9 cellular contexts compared by ENCODE assay signal in the genomic region with DNA sequence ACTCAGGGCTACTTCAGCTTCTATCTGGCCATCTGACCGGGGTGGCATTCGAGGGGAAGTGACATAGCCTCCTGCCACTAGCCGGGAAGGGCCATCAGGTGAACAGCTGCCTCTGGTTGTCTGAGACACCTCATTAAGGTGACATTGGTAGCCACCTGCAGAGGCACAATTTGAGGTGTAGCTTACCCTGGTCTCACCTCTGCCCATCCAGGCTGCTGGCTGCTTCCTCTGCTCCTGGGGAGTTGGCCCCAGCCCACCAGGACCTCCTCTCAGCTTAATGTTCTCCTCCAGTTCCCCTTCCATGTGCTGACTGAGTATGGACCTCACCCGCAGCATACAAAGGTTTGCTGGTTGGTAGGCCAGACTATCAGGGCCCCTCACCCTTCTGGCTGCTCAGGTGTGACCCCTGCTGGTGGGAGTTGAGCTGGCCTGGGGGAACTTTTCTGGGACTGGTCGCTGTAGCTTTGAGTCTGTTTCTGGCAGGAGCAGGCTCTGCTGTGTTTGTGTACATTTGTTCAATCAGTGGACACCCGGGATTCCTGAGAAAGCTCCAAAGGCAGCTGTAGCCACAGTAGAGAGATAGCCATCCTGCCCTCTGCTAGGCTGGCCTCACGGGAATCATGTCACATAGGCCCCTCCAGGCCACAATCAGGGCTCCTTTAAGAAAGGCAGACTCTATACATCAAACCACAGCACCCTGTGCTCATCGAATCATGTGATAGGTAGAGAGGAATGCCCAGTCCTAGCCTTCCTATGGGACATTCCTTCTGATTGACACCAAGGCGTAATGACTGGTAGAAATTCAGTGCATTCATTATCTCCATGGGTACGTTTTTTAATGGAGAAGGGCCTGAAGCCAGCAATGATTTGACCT.
DNase-seq lines count a peak whose midpoint lies in the region; ATAC-seq and TF ChIP-seq lines count a peak whose summit lies in the region.
"Had no signal": no experiment of that assay in that cellular context is flagged by ENCODE, and none has a peak within 500 bp of the region (broad histone marks: within the 10 kb centered on the region; RNA-seq: fewer than 3 reads in every experiment).

No MANE protein-coding gene starts in this region.

- H3K9ac ChIP-seq in DND-41 (ENCODE audit: low read depth, low read length) (no peak overlapping the region), iPS-15b (ENCODE audit: low read depth, low read length) (peak overlapping the region; percentile 9)

- H3K27me3 ChIP-seq in DND-41 (ENCODE audit: insufficient read depth, low read length, poor library complexity): no peaks in the 10 kb centered on the region
- H3K27me3 ChIP-seq in iPS-15b (ENCODE audit: control insufficient read depth, insufficient read depth, low read length): no peaks in the 10 kb centered on the region

- peak overlapping the region; percentile 56; the same call in 1 of the 2 replicates for H2AFZ ChIP-seq in DND-41 (ENCODE audit: low read depth, low read length)

- no peaks in the 10 kb centered on the region for H3K9me3 ChIP-seq in DND-41 (ENCODE audit: insufficient read depth, low read length, severe bottlenecking)
- H3K9me3 ChIP-seq in iPS-15b (ENCODE audit: control insufficient read depth, insufficient read depth, low read length): no peaks in the 10 kb centered on the region

- H3K4me3 Mint-ChIP-seq in T-helper 2 cell treated with Interferon-gamma antibody and Interleukin-4, amounts not matched to agents 5 μg/mL and 100 μg/mL, for 36 hours: no peak overlapping the region
- H3K4me3 Mint-ChIP-seq: T-helper 1 cell treated with Interleukin-12 subunit alpha and Interleukin-12 subunit beta and Interleukin-4 antibody, amounts not matched to agents 30 μg/mL and 1 μg/mL, for 36 hours had no signal

- no peak overlapping the region for H3K4me2 ChIP-seq in DND-41 (ENCODE audit: insufficient read depth, low read length)

- peaks cover 7% of the 10 kb centered on the region for H3K27me3 Mint-ChIP-seq in T-helper 2 cell treated with Interferon-gamma antibody and Interleukin-4, amounts not matched to agents 5 μg/mL and 100 μg/mL, for 36 hours (ENCODE audit: low read depth)

- H3K79me2 ChIP-seq in DND-41 (ENCODE audit: insufficient read depth, low read length): no peaks in the 10 kb centered on the region

- ATAC-seq in DND-41 (ENCODE audit: insufficient read depth, low read depth) (peak; percentile 97), HG02938 (IDR thresholded peaks at IDR 0.05; ENCODE audit: unreplicated experiment) (no peak)

- no peaks in the 10 kb centered on the region for H4K20me1 ChIP-seq in DND-41 (ENCODE audit: insufficient read depth, low read length)

- no peaks in the 10 kb centered on the region for H3K9me3 Mint-ChIP-seq in T-helper 2 cell treated with Interferon-gamma antibody and Interleukin-4, amounts not matched to agents 5 μg/mL and 100 μg/mL, for 36 hours
- H3K9me3 Mint-ChIP-seq: T-helper 1 cell treated with Interleukin-12 subunit alpha and Interleukin-12 subunit beta and Interleukin-4 antibody, amounts not matched to agents 30 μg/mL and 1 μg/mL, for 36 hours had no signal

- H3K27ac ChIP-seq in DND-41 (ENCODE audit: low read length): no peak overlapping the region

- peak; percentile 77 for DNase-seq in DND-41
- DNase-seq in HPDE6-E6E7 (ENCODE audit: extremely low spot score): peak; percentile 12
- DNase-seq in T-helper 2 cell treated with Interferon-gamma antibody and Interleukin-4, amounts not matched to agents 5 μg/mL and 100 μg/mL, for 36 hours (ENCODE audit: low spot score): peak; percentile 19
- no peak for DNase-seq in astrocyte of the cerebellum (ENCODE audit: low read depth)
- DNase-seq in stimulated activated CD4-positive, alpha-beta T cell treated with anti-CD3 and anti-CD28 coated beads, Interleukin-15, amount 100 ng/mL, for 48 hours (ENCODE audit: low read depth in 2 of 2): peak; percentile 45 to 62
- no peak for DNase-seq in lower leg skin (ENCODE audit: low spot score in 2 of 2)

- no peak for TF ChIP-seq POLR2A in lower leg skin (IDR thresholded peaks at IDR 0.05)

- 65 to 69% methylated on average over 10 of the region's 10 CpGs for WGBS in lower leg skin, 2 donors

- H3K4me1 ChIP-seq in DND-41 (ENCODE audit: insufficient read depth, low read length) (no peaks in the 10 kb centered on the region), iPS-15b (ENCODE audit: control insufficient read depth, insufficient read depth, low read length) (no peaks in the 10 kb centered on the region)

- TF ChIP-seq CTCF in DND-41 (IDR thresholded peaks at IDR 0.05; ENCODE audit: borderline replicate concordance, extremely low read depth, low read length, poor library complexity, severe bottlenecking) (peak; percentile 85), astrocyte of the cerebellum (IDR thresholded peaks at IDR 0.05; ENCODE audit: low read depth, low read length, missing control alignments) (peak; percentile 64), lower leg skin (IDR thresholded peaks at IDR 0.05) (no peak)

- H3K27ac Mint-ChIP-seq in T-helper 2 cell treated with Interferon-gamma antibody and Interleukin-4, amounts not matched to agents 5 μg/mL and 100 μg/mL, for 36 hours: peak overlapping the region; percentile 46
- H3K27ac Mint-ChIP-seq: T-helper 1 cell treated with Interleukin-12 subunit alpha and Interleukin-12 subunit beta and Interleukin-4 antibody, amounts not matched to agents 30 μg/mL and 1 μg/mL, for 36 hours had no signal

- in situ Hi-C loops in astrocyte of the cerebellum (cut with HindIII; ENCODE audit: low sequenced_read_pairs): no loop called here

- no peaks in the 10 kb centered on the region for H3K36me3 Mint-ChIP-seq in T-helper 2 cell treated with Interferon-gamma antibody and Interleukin-4, amounts not matched to agents 5 μg/mL and 100 μg/mL, for 36 hours (ENCODE audit: low read depth)

- H3K4me3 ChIP-seq in DND-41 (ENCODE audit: low read depth in 1 of 2, low read length in 2 of 2) (no peak overlapping the region), astrocyte of the cerebellum (ENCODE audit: low read depth, low read length) (no peak overlapping the region), iPS-15b (ENCODE audit: low read depth, low read length) (no peak overlapping the region), lower leg skin (ENCODE audit: low read depth, poor library complexity, severe bottlenecking) (no peak overlapping the region)

- peaks cover 2% of the 10 kb centered on the region for H3K4me1 Mint-ChIP-seq in T-helper 2 cell treated with Interferon-gamma antibody and Interleukin-4, amounts not matched to agents 5 μg/mL and 100 μg/mL, for 36 hours (ENCODE audit: low read depth)

- intact Hi-C loops in lower leg skin (cut with DNase I; ENCODE audit: low total_unique reads): no loop called here

- H3K36me3 ChIP-seq in DND-41 (ENCODE audit: insufficient read depth, low read length) (no peaks in the 10 kb centered on the region), iPS-15b (ENCODE audit: control insufficient read depth, insufficient read depth, low read length) (no peaks in the 10 kb centered on the region)

Comparison
In these comparisons a context has a peak if more than half of its experiments do, and no peak if none do; other contexts are left out.
1. DNase-seq: peak in DND-41 (single experiment), HPDE6-E6E7 (single experiment), T-helper 2 cell treated with Interferon-gamma antibody and Interleukin-4, amounts not matched to agents 5 μg/mL and 100 μg/mL, for 36 hours (single experiment) and stimulated activated CD4-positive, alpha-beta T cell treated with anti-CD3 and anti-CD28 coated beads, Interleukin-15, amount 100 ng/mL, for 48 hours (2 of 2); none in astrocyte of the cerebellum (single experiment) and lower leg skin (0 of 2).
2. CTCF ChIP-seq: peak in DND-41 (single experiment) and astrocyte of the cerebellum (single experiment); none in lower leg skin (0 of 3).